In genomic region chr14:60302663-60303062, GRCh38 we compare ENCODE assay signal across 27 cellular contexts. TPM values are rescaled to one million over a fixed set of nuclear protein-coding genes. Genes with fewer than 3 reads are reported as not detected.
DNase-seq lines count a peak whose midpoint lies in the region; ATAC-seq, FAIRE-seq and TF ChIP-seq lines count a peak whose summit lies in the region.
"Had no signal": no experiment of that assay in that cellular context is flagged by ENCODE, and none has a peak within 500 bp of the region (broad histone marks: within the 10 kb centered on the region; RNA-seq: fewer than 3 reads in every experiment).

No MANE protein-coding gene starts in this region.

- no peak for TF ChIP-seq EP300 in GM12878 (IDR thresholded peaks at IDR 0.05; ENCODE audit: borderline replicate concordance in 1 of 2, control insufficient read depth in 1 of 2, low read depth in 2 of 2, low read length in 2 of 2)

- 68 to 74% methylated on average over 1 of the region's 1 CpG for WGBS in heart right ventricle, 2 donors
- WGBS in GM12878 (ENCODE audit: insufficient coverage, insufficient replicate concordance, low lambda C conversion rate, missing lambda C conversion rate): 95% methylated on average over 1 of the region's 1 CpG

- H3K4me1 Mint-ChIP-seq in stimulated activated memory B cell treated with anti-CD40 and anti-IgM and Interleukin-4, amounts not matched to agents 10 μg/mL and 1 μg/mL and 100 μg/mL, for 72 hours: peaks cover 15% of the 10 kb centered on the region
- H3K4me1 Mint-ChIP-seq in stimulated activated effector memory CD8-positive, alpha-beta T cell treated with anti-CD3 and anti-CD28 coated beads, Interleukin-12 subunit alpha, Interleukin-12 subunit beta, amount 100 ng/mL, for 72 hours: no peaks in the 10 kb centered on the region

- intact Hi-C loops in heart right ventricle (cut with DNase I): no loop called here
- intact Hi-C loops in GM12878 (cut with micrococcal nuclease; ENCODE audit: unreplicated experiment): no loop called here

- no peak overlapping the region for H3K4me3 Mint-ChIP-seq in stimulated activated memory B cell treated with anti-CD40 and anti-IgM and Interleukin-4, amounts not matched to agents 10 μg/mL and 1 μg/mL and 100 μg/mL, for 72 hours
- H3K4me3 Mint-ChIP-seq in stimulated activated effector memory CD8-positive, alpha-beta T cell treated with anti-CD3 and anti-CD28 coated beads, Interleukin-12 subunit alpha, Interleukin-12 subunit beta, amount 100 ng/mL, for 72 hours: no peak overlapping the region

- H3K36me3 Mint-ChIP-seq in stimulated activated memory B cell treated with anti-CD40 and anti-IgM and Interleukin-4, amounts not matched to agents 10 μg/mL and 1 μg/mL and 100 μg/mL, for 72 hours: peaks cover 5% of the 10 kb centered on the region
- no peaks in the 10 kb centered on the region for H3K36me3 Mint-ChIP-seq in stimulated activated effector memory CD8-positive, alpha-beta T cell treated with anti-CD3 and anti-CD28 coated beads, Interleukin-12 subunit alpha, Interleukin-12 subunit beta, amount 100 ng/mL, for 72 hours

- no peak overlapping the region for H3K9ac ChIP-seq in GM12878 (ENCODE audit: control insufficient read depth, insufficient read depth, low read length)

- peaks cover 6% of the 10 kb centered on the region for H3K9me3 Mint-ChIP-seq in stimulated activated memory B cell treated with anti-CD40 and anti-IgM and Interleukin-4, amounts not matched to agents 10 μg/mL and 1 μg/mL and 100 μg/mL, for 72 hours
- no peaks in the 10 kb centered on the region for H3K9me3 Mint-ChIP-seq in stimulated activated effector memory CD8-positive, alpha-beta T cell treated with anti-CD3 and anti-CD28 coated beads, Interleukin-12 subunit alpha, Interleukin-12 subunit beta, amount 100 ng/mL, for 72 hours

- RAD21 ChIA-PET in GM12878 (lab: Charles Lee; ENCODE audit: unreplicated experiment): no interaction called here

- no peaks in the 10 kb centered on the region for H3K27me3 Mint-ChIP-seq in stimulated activated memory B cell treated with anti-CD40 and anti-IgM and Interleukin-4, amounts not matched to agents 10 μg/mL and 1 μg/mL and 100 μg/mL, for 72 hours

- H3K79me2 ChIP-seq in GM12878 (ENCODE audit: control insufficient read depth, insufficient read depth, low read length): no peaks in the 10 kb centered on the region

- TF ChIP-seq CTCF in cardiac muscle cell (IDR thresholded peaks at IDR 0.05; ENCODE audit: low read depth, low read length) (no peak), heart right ventricle (IDR thresholded peaks at IDR 0.05) (no peak), HEK293 (tag by site-specific recombination; IDR thresholded peaks at IDR 0.05) (no peak), GM12878 (IDR thresholded peaks at IDR 0.05 in 2 of 3, conservative IDR thresholded peaks at IDR 0.05 in 1 of 3; ENCODE audit: control insufficient read depth in 2 of 3, extremely low read depth in 1 of 3, insufficient read depth in 1 of 3, low read depth in 3 of 3, low read length in 3 of 3) (no peak)

- 0 out of 2 replicates have a peak, but pooled peaks have one; percentile 14 for TF ChIP-seq POLR2A in GM12878 (IDR thresholded peaks at IDR 0.05; ENCODE audit: low read depth, low read length)

- H4K20me1 ChIP-seq in GM12878 (ENCODE audit: control insufficient read depth, insufficient read depth): no peaks in the 10 kb centered on the region

- H3K36me3 ChIP-seq in cardiac muscle cell: no peaks in the 10 kb centered on the region
- H3K36me3 ChIP-seq in heart right ventricle: no peaks in the 10 kb centered on the region
- no peaks in the 10 kb centered on the region for H3K36me3 ChIP-seq in HEK293 (ENCODE audit: control insufficient read depth in 2 of 2, insufficient read depth in 1 of 2, low read length in 2 of 2)
- H3K36me3 ChIP-seq in GM12878 (ENCODE audit: control insufficient read depth in 2 of 2, insufficient read depth in 2 of 2, low read length in 1 of 2): peaks cover 0 to 5% of the 10 kb centered on the region in 2 experiments; a peak in 1 of 4 replicates
- H3K36me3 ChIP-seq: BE2C, Peyer's patch had no signal

- in situ Hi-C loops in GM12878 (cut with MboI): no loop called here

- CTCF ChIA-PET in HEK293 (lab: Yijun Ruan, JAX) (interaction anchor here (0.6 to 0.8 kb wide), 2 partner anchors 34 to 201 kb away, joined by 3 read pairs; no protein-coding TSS in a partner anchor), GM12878 (lab: Yijun Ruan, JAX) (interaction anchor here (1.0 kb wide), 1 partner anchor 29 kb away, joined by 3 read pairs; no protein-coding TSS in a partner anchor)

- H3K27ac ChIP-seq in cardiac muscle cell: peak overlapping the region; percentile 62
- H3K27ac ChIP-seq in heart right ventricle: peak overlapping the region in 4 of 10 donors; percentile 17 to 68 (median 52)
- no peak overlapping the region for H3K27ac ChIP-seq in HEK293 (ENCODE audit: extremely low read depth, low read depth, low read length)
- no peak overlapping the region for H3K27ac ChIP-seq in GM12878 (ENCODE audit: control insufficient read depth, insufficient read depth)
- H3K27ac ChIP-seq: 22Rv1, Peyer's patch, SK-N-MC had no signal

- H3K4me1 ChIP-seq in cardiac muscle cell (ENCODE audit: low read depth): peaks cover 32% of the 10 kb centered on the region
- H3K4me1 ChIP-seq in heart right ventricle: peaks cover 0 to 46% (median 33%) of the 10 kb centered on the region in 9 donors
- H3K4me1 ChIP-seq in HEK293 (ENCODE audit: control insufficient read depth, insufficient read depth, low read length): no peaks in the 10 kb centered on the region
- no peaks in the 10 kb centered on the region for H3K4me1 ChIP-seq in GM12878 (ENCODE audit: control insufficient read depth, insufficient read depth, low read length)
- H3K4me1 ChIP-seq: Peyer's patch had no signal

- no peaks in the 10 kb centered on the region for H3K27me3 ChIP-seq in cardiac muscle cell
- H3K27me3 ChIP-seq in heart right ventricle: no peaks in the 10 kb centered on the region
- H3K27me3 ChIP-seq in GM12878 (replicated peaks in 1 of 2; ENCODE audit: control insufficient read depth in 2 of 2, insufficient read depth in 2 of 2, low read length in 1 of 2): no peaks in the 10 kb centered on the region
- H3K27me3 ChIP-seq: BE2C, Peyer's patch had no signal

- POLR2A ChIA-PET in HEK293 (lab: Yijun Ruan, JAX) (no interaction called here), GM12878 (lab: Charles Lee) (interaction anchor here (1.2 kb wide), 1 partner anchor 68 kb away, joined by 3 read pairs; no protein-coding TSS in a partner anchor)

- BruUV-seq in GM12878 (replicated peaks; lab: Mats Ljungman, UMichigan): no TSS peak

- H3K4me2 ChIP-seq in GM12878 (ENCODE audit: control insufficient read depth, insufficient read depth): no peak overlapping the region

- H3K4me3 ChIP-seq in cardiac muscle cell (no peak overlapping the region), heart right ventricle (no peak overlapping the region), HEK293 (ENCODE audit: low read depth, low read length) (no peak overlapping the region), GM12878 (no peak overlapping the region)
- H3K4me3 ChIP-seq: Peyer's patch, SK-N-MC had no signal

- H3K9me3 ChIP-seq in cardiac muscle cell (ENCODE audit: low read depth): no peaks in the 10 kb centered on the region
- H3K9me3 ChIP-seq in heart right ventricle: peaks cover 0 to 4% (median 0%) of the 10 kb centered on the region in 11 donors
- no peaks in the 10 kb centered on the region for H3K9me3 ChIP-seq in HEK293 (ENCODE audit: control insufficient read depth, insufficient read depth, low read depth, low read length)
- H3K9me3 ChIP-seq in GM12878 (replicated peaks; ENCODE audit: control insufficient read depth, insufficient read depth, low read length): no peaks in the 10 kb centered on the region; the same call in 2 of the 3 replicates
- H3K9me3 ChIP-seq: BE2C, Peyer's patch had no signal

- FAIRE-seq in GM12878 (lab: Jason Lieb, UNC): no peak
- FAIRE-seq: GM12892 had no signal

- DNase-seq in cardiac muscle cell (ENCODE audit: low read depth in 1 of 2, low spot score in 1 of 2) (no peak), heart right ventricle (no peak), GM12878 (ENCODE audit: low read depth, low spot score) (no peak), NCI-H748 treated with DMSO at 0.1 percent for 48 hours (lab: John Stamatoyannopoulos, UW) (no peak), C1 segment of cervical spinal cord (lab: John Stamatoyannopoulos, UW) (no peak)
- no peak for DNase-seq in stimulated activated effector memory CD8-positive, alpha-beta T cell treated with anti-CD3 and anti-CD28 coated beads, Interleukin-12 subunit alpha, Interleukin-12 subunit beta, amount 100 ng/mL, for 72 hours (ENCODE audit: low spot score in 2 of 2)
- DNase-seq: BE2C, COR-L47, EL, GDM1, H7, IMR-90, KG1, MM.1S, NCI-H1048, NCI-H1417, NCI-H1694, NCI-H2029 treated with DMSO at 0.1 percent for 48 hours, NCI-H446 treated with DMSO at 0.1 percent for 48 hours, OCI-M1, Peyer's patch, SIG-M5 had no signal

- H2AFZ ChIP-seq in GM12878 (ENCODE audit: control insufficient read depth, low read depth, low read length): no peak overlapping the region

- peak overlapping the region; percentile 18 for H3K27ac Mint-ChIP-seq in stimulated activated memory B cell treated with anti-CD40 and anti-IgM and Interleukin-4, amounts not matched to agents 10 μg/mL and 1 μg/mL and 100 μg/mL, for 72 hours
- no peak overlapping the region for H3K27ac Mint-ChIP-seq in stimulated activated effector memory CD8-positive, alpha-beta T cell treated with anti-CD3 and anti-CD28 coated beads, Interleukin-12 subunit alpha, Interleukin-12 subunit beta, amount 100 ng/mL, for 72 hours

- TF ChIP-seq RAD21 in GM12878 (IDR thresholded peaks at IDR 0.05; ENCODE audit: insufficient read depth, low read depth, low read length): no peak

- SMC1A ChIA-PET in GM12878 (lab: Charles Lee; ENCODE audit: uncharacterized antibody, unreplicated experiment): interaction anchor here (1.1 kb wide), 2 partner anchors 21 to 46 kb away, joined by 3 to 4 read pairs; no protein-coding TSS in a partner anchor

- no peak for ATAC-seq in heart right ventricle
- ATAC-seq in GM12878: no peak; the same call in 2 of the 3 replicates
- no peak for ATAC-seq in stimulated activated memory B cell treated with anti-CD40 and anti-IgM and Interleukin-4, amounts not matched to agents 10 μg/mL and 1 μg/mL and 100 μg/mL, for 72 hours
- ATAC-seq in stimulated activated effector memory CD8-positive, alpha-beta T cell treated with anti-CD3 and anti-CD28 coated beads, Interleukin-12 subunit alpha, Interleukin-12 subunit beta, amount 100 ng/mL, for 72 hours: no peak

RNA-seq across cellular contexts. Expression of gene PPM1A, which starts 53.6 kb away (rescaled TPM):
- 19.6 and 20.8 TPM in 2 replicates for total RNA-seq in cardiac muscle cell
- 22.3 and 24.1 TPM in 2 replicates for polyA plus RNA-seq in cardiac muscle cell
- 100 to 1,000 TPM in 5 of 10 donors, 10 to 100 TPM in 5; 79.9 to 122 (median 101) TPM for total RNA-seq in heart right ventricle
- 10 to 100 TPM; 27.0 to 29.0 TPM for polyA plus RNA-seq in heart right ventricle
- 212 and 214 TPM in 2 replicates for total RNA-seq in GM12878 (2013; cell fraction: nucleolus; rRNA removed)
- 16.8 and 25.3 TPM in 2 replicates for total RNA-seq in GM12878 (2014; rRNA removed)
- 35.1 and 35.3 TPM in 2 replicates for total RNA-seq in GM12878 (2014; rRNA removed; fragmentation: Illumina TruSeq; extraction: Trizol)
- total RNA-seq in GM12878 (2021): 66.2 and 73.1 TPM in 2 replicates
- polyA plus RNA-seq in GM12878 (2011; ENCODE audit: low read depth): 48.8 TPM
- polyA plus RNA-seq in GM12878 (2011; rRNA removed): 124 and 181 TPM in 2 replicates
- 29.7 and 36.5 TPM in 2 replicates for polyA plus RNA-seq in GM12878 (2011; cell fraction: cytosol; rRNA removed)
- 131 and 153 TPM in 2 replicates for polyA plus RNA-seq in GM12878 (2011; cell fraction: nucleus; rRNA removed)
- polyA plus RNA-seq in GM12878 (2012): 60.8 and 61.6 TPM in 2 replicates
- polyA plus RNA-seq in GM12878 (2014; fragmentation: Illumina TruSeq; extraction: Trizol): 55.7 and 77.5 TPM in 2 replicates
- polyA plus RNA-seq in GM12878 (2014; fragmentation: Nextera tagmentation; extraction: Ambion mirVana): 10 to 100 TPM; 49.0 to 58.6 TPM
- polyA plus RNA-seq in GM12878 (2014; rRNA removed): 40.3 and 45.0 TPM in 2 replicates
- polyA plus RNA-seq in GM12878 (2016; fragmentation: Nextera tagmentation; extraction: Ambion mirVana): 10 to 100 TPM; 29.0 to 29.8 TPM
- 140 and 261 TPM in 2 replicates for polyA minus RNA-seq in GM12878 (2011; rRNA and poly(A)+ RNA removed)
- polyA minus RNA-seq in GM12878 (2011; cell fraction: cytosol; rRNA and poly(A)+ RNA removed): 37.6 and 52.6 TPM in 2 replicates
- 44.7 and 63.4 TPM in 2 replicates for polyA minus RNA-seq in GM12878 (2011; cell fraction: nucleus; rRNA and poly(A)+ RNA removed)
